9 cellular contexts compared by ENCODE assay signal in the genomic region with DNA sequence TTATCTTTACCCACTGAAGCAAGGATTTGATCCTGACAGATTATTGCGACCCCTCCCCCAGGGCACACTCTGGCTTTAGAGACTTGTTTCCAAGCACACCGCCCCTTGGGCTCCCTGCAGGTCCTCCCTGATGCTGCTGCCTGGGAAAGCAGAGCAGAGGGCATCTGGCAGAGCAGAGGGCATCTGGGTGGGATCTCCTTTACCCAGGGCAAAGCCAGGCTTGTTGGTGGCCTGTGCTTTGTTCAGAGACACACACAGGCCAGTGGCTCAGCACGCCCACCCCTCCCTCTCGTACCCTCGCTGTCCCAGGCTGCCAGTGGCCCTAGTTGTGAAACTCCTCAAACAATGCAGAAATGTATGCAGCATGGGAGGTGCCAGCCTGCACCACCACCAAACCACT. TPM values are rescaled to one million over a fixed set of nuclear protein-coding genes. Genes with fewer than 3 reads are reported as not detected.
DNase-seq lines count a peak whose midpoint lies in the region; ATAC-seq and TF ChIP-seq lines count a peak whose summit lies in the region.
"Had no signal": no experiment of that assay in that cellular context is flagged by ENCODE, and none has a peak within 500 bp of the region (broad histone marks: within the 10 kb centered on the region; RNA-seq: fewer than 3 reads in every experiment).

No MANE protein-coding gene starts in this region.

- H3K4me1 ChIP-seq in OCI-LY1 (ENCODE audit: insufficient read depth, low read length, severe bottlenecking) = peaks cover 71% of the 10 kb centered on the region
- peaks cover 69% of the 10 kb centered on the region for H3K4me1 ChIP-seq in effector memory CD4-positive, alpha-beta T cell (ENCODE audit: control insufficient read depth, insufficient read depth, low read length, poor library complexity, severe bottlenecking)

- peak overlapping the region; percentile 39 for H3K4me3 Mint-ChIP-seq in activated T-cell treated with anti-CD3 and anti-CD28 coated beads, Interleukin-2, amount 50 U/mL, for 4 hours

- DNase-seq in activated T-cell treated with anti-CD3 and anti-CD28 coated beads, Interleukin-2, amount 50 U/mL, for 4 hours = no peak
- no peak for DNase-seq in activated T-cell treated with anti-CD3 and anti-CD28 coated beads for 4 hours
- DNase-seq in effector memory CD4-positive, alpha-beta T cell = no peak
- no peak for DNase-seq in substantia nigra (lab: John Stamatoyannopoulos, UW)
- DNase-seq in NCI-H82 treated with DMSO at 0.1 percent for 48 hours (lab: John Stamatoyannopoulos, UW; ENCODE audit: unreplicated experiment) = no peak
- no peak for DNase-seq in G401 (ENCODE audit: low spot score)
- DNase-seq: EL had no signal

- peaks cover 76% of the 10 kb centered on the region for H3K4me1 Mint-ChIP-seq in activated T-cell treated with anti-CD3 and anti-CD28 coated beads, Interleukin-2, amount 50 U/mL, for 4 hours (ENCODE audit: low read depth)

- peaks cover 26% of the 10 kb centered on the region; the same call in 1 of the 2 replicates for H3K36me3 ChIP-seq in OCI-LY1 (ENCODE audit: insufficient read depth, low read length)
- peaks cover 4% of the 10 kb centered on the region for H3K36me3 ChIP-seq in effector memory CD4-positive, alpha-beta T cell (ENCODE audit: control insufficient read depth, insufficient read depth, low read length)

- no peaks in the 10 kb centered on the region for H3K27me3 ChIP-seq in OCI-LY1 (ENCODE audit: insufficient read depth, low read length)
- H3K27me3 ChIP-seq in effector memory CD4-positive, alpha-beta T cell (replicated peaks; ENCODE audit: control insufficient read depth, insufficient read depth, low read length, poor library complexity, severe bottlenecking) = no peaks in the 10 kb centered on the region

- H3K27me3 Mint-ChIP-seq in activated T-cell treated with anti-CD3 and anti-CD28 coated beads, Interleukin-2, amount 50 U/mL, for 4 hours (ENCODE audit: low read depth) = no peaks in the 10 kb centered on the region

- no peaks in the 10 kb centered on the region for H3K9me2 ChIP-seq in OCI-LY1 (ENCODE audit: low read depth, low read length)

- H4K20me1 ChIP-seq in OCI-LY1 (ENCODE audit: insufficient read depth, low read length) = no peaks in the 10 kb centered on the region

- H3K9ac ChIP-seq in OCI-LY1 (ENCODE audit: low read length) = no peak overlapping the region; the same call in 1 of the 2 replicates

- peak overlapping the region; percentile 96; the same call in 1 of the 2 replicates for H3K4me2 ChIP-seq in OCI-LY1 (ENCODE audit: low read length)

- peaks cover 3% of the 10 kb centered on the region for H3K36me3 Mint-ChIP-seq in activated T-cell treated with anti-CD3 and anti-CD28 coated beads, Interleukin-2, amount 50 U/mL, for 4 hours (ENCODE audit: insufficient read depth)

- peak overlapping the region; percentile 84 for H3K27ac ChIP-seq in OCI-LY1 (ENCODE audit: low read depth, low read length, poor library complexity, severe bottlenecking)
- peak overlapping the region; percentile 96 for H3K27ac ChIP-seq in effector memory CD4-positive, alpha-beta T cell (ENCODE audit: insufficient read depth, low read length, poor library complexity, severe bottlenecking)
- H3K27ac ChIP-seq in substantia nigra (ENCODE audit: low read depth, low read length, poor library complexity, severe bottlenecking) = peak overlapping the region; percentile 92

- ATAC-seq in activated T-cell treated with anti-CD3 and anti-CD28 coated beads, Interleukin-2, amount 50 U/mL, for 4 hours = no peak
- no peak for ATAC-seq in GM19395 (IDR thresholded peaks at IDR 0.05; ENCODE audit: unreplicated experiment)

- H3F3A ChIP-seq in OCI-LY1 (ENCODE audit: insufficient read depth, low read length) = no peaks in the 10 kb centered on the region

- no peak overlapping the region for H2AFZ ChIP-seq in OCI-LY1 (ENCODE audit: low read length)

- H3K4me3 ChIP-seq in OCI-LY1 (ENCODE audit: low read depth, low read length, poor library complexity, severe bottlenecking) = peak overlapping the region; percentile 77
- peak overlapping the region; percentile 19 for H3K4me3 ChIP-seq in effector memory CD4-positive, alpha-beta T cell (ENCODE audit: insufficient read depth, low read depth, low read length, poor library complexity, severe bottlenecking)

- H3K9me3 Mint-ChIP-seq in activated T-cell treated with anti-CD3 and anti-CD28 coated beads, Interleukin-2, amount 50 U/mL, for 4 hours = no peaks in the 10 kb centered on the region

- no peaks in the 10 kb centered on the region for H3K9me3 ChIP-seq in OCI-LY1 (ENCODE audit: low read length)
- no peaks in the 10 kb centered on the region for H3K9me3 ChIP-seq in effector memory CD4-positive, alpha-beta T cell (ENCODE audit: control insufficient read depth, low read length)

- peaks cover 73% of the 10 kb centered on the region for H3K79me2 ChIP-seq in OCI-LY1 (ENCODE audit: insufficient read depth, low read length)

- in situ Hi-C loops in G401 (cut with HindIII; ENCODE audit: low sequenced_read_pairs) = no loop called here

- no peak for TF ChIP-seq CTCF in OCI-LY1 (IDR thresholded peaks at IDR 0.05; ENCODE audit: low read length)

RNA-seq across cellular contexts. Expression of a gene that starts 4.8 kb away (rescaled TPM):
- total RNA-seq in activated T-cell treated with anti-CD3 and anti-CD28 coated beads, Interleukin-2, amount 50 U/mL, for 4 hours = 10 to 100 TPM; 75.0 to 82.8 (median 81.8) TPM
- total RNA-seq in G401 (2014; rRNA removed; shearing (Covaris generic)) = 7.6 and 14.2 TPM in 2 replicates
